In genomic region chr22:45009881-45010531, GRCh38 we compare ENCODE assay signal across 8 cellular contexts. TPM values are rescaled to one million over a fixed set of nuclear protein-coding genes. Genes with fewer than 3 reads are reported as not detected.
A peak's percentile ranks its signal among the peaks of the same experiment; 100 is the strongest.
DNase-seq lines count a peak whose midpoint lies in the region; ATAC-seq and TF ChIP-seq lines count a peak whose summit lies in the region.

PHF21B (minus strand) TSS chr22:45010005; CDS start chr22:45009549, 456 bp downstream.

- peaks cover 0 to 3% (median 0%) of the 10 kb centered on the region in 5 donors for H3K9me3 Mint-ChIP-seq in CD8-positive, alpha-beta memory T cell
- H3K9me3 Mint-ChIP-seq in naive thymus-derived CD4-positive, alpha-beta T cell = peaks cover 0 to 2% (median 0%) of the 10 kb centered on the region in 11 donors

- DNase-seq in CD8-positive, alpha-beta memory T cell = no peak
- peak; percentile 79 for DNase-seq in Jurkat, Clone E6-1 (ENCODE audit: low read depth, low spot score)
- DNase-seq in epithelial cell of esophagus (ENCODE audit: low read depth) = peak; percentile 24
- DNase-seq in naive thymus-derived CD4-positive, alpha-beta T cell = peak in 1 of 9 donors; percentile 48
- DNase-seq in upper lobe of right lung = no peak
- no peak for DNase-seq in CD1c-positive myeloid dendritic cell (ENCODE audit: extremely low spot score)

- intact Hi-C loops in naive thymus-derived CD4-positive, alpha-beta T cell (cut with micrococcal nuclease) = no loop called here
- intact Hi-C loops in upper lobe of right lung (cut with DNase I) = no loop called here

- H3K4me3 Mint-ChIP-seq in CD8-positive, alpha-beta memory T cell = peak within 1 kb of the TSS; percentile 11 to 89 (median 80)
- peak within 1 kb of the TSS; percentile 71 to 91 (median 82) for H3K4me3 Mint-ChIP-seq in naive thymus-derived CD4-positive, alpha-beta T cell

- H3K4me1 Mint-ChIP-seq in CD8-positive, alpha-beta memory T cell = peaks cover 15 to 19% (median 18%) of the 10 kb centered on the region in 3 donors
- peaks cover 7 to 18% (median 17%) of the 10 kb centered on the region in 7 donors for H3K4me1 Mint-ChIP-seq in naive thymus-derived CD4-positive, alpha-beta T cell

- ATAC-seq in naive thymus-derived CD4-positive, alpha-beta T cell = no peak
- no peak for ATAC-seq in upper lobe of right lung
- no peak for ATAC-seq in GM21737 (IDR thresholded peaks at IDR 0.05; ENCODE audit: unreplicated experiment)

- peaks cover 12% of the 10 kb centered on the region for H3K27me3 ChIP-seq in CD8-positive, alpha-beta memory T cell (ENCODE audit: insufficient read depth, low read length, poor library complexity, severe bottlenecking)
- H3K27me3 ChIP-seq in naive thymus-derived CD4-positive, alpha-beta T cell (ENCODE audit: control insufficient read depth in 2 of 2, insufficient read depth in 2 of 2, low read length in 2 of 2) = peaks cover 0 to 2% of the 10 kb centered on the region in 2 donors
- H3K27me3 ChIP-seq in upper lobe of right lung = peaks cover 73% of the 10 kb centered on the region

- no peaks in the 10 kb centered on the region for H3K36me3 Mint-ChIP-seq in CD8-positive, alpha-beta memory T cell
- peaks cover 0 to 5% (median 0%) of the 10 kb centered on the region in 5 donors for H3K36me3 Mint-ChIP-seq in naive thymus-derived CD4-positive, alpha-beta T cell

- no peaks in the 10 kb centered on the region for H3K9me3 ChIP-seq in CD8-positive, alpha-beta memory T cell (ENCODE audit: low read length)
- no peaks in the 10 kb centered on the region for H3K9me3 ChIP-seq in naive thymus-derived CD4-positive, alpha-beta T cell (ENCODE audit: control insufficient read depth in 2 of 3, low read length in 3 of 3)
- no peaks in the 10 kb centered on the region for H3K9me3 ChIP-seq in upper lobe of right lung

- peaks cover 51 to 60% of the 10 kb centered on the region in 2 donors for H3K27me3 Mint-ChIP-seq in CD8-positive, alpha-beta memory T cell
- peaks cover 43 to 61% (median 56%) of the 10 kb centered on the region in 5 donors for H3K27me3 Mint-ChIP-seq in naive thymus-derived CD4-positive, alpha-beta T cell

- TF ChIP-seq CTCF in VCaP (conservative IDR thresholded peaks at IDR 0.05) (peak; percentile 12; the same call in 1 of the 2 replicates), epithelial cell of esophagus (IDR thresholded peaks at IDR 0.05; ENCODE audit: insufficient read depth, low read depth, low read length, missing control alignments) (no peak), upper lobe of right lung (IDR thresholded peaks at IDR 0.05) (no peak)

- H3K4me3 ChIP-seq in CD8-positive, alpha-beta memory T cell (ENCODE audit: low read length) = no peak within 1 kb of the TSS
- peak within 1 kb of the TSS; percentile 77 for H3K4me3 ChIP-seq in Jurkat, Clone E6-1 (ENCODE audit: low read length)
- H3K4me3 ChIP-seq in epithelial cell of esophagus (ENCODE audit: low read length) (peak within 1 kb of the TSS; percentile 40), upper lobe of right lung (peak within 1 kb of the TSS; percentile 47)
- no peak within 1 kb of the TSS for H3K4me3 ChIP-seq in naive thymus-derived CD4-positive, alpha-beta T cell (ENCODE audit: low read length)

- CTCF ChIA-PET in CD8-positive, alpha-beta memory T cell (lab: Charles Lee) = no interaction called here
- CTCF ChIA-PET in naive thymus-derived CD4-positive, alpha-beta T cell (lab: Charles Lee) = no interaction called here

- no peaks in the 10 kb centered on the region for H3K36me3 ChIP-seq in CD8-positive, alpha-beta memory T cell (ENCODE audit: insufficient read depth, low read length)
- no peaks in the 10 kb centered on the region for H3K36me3 ChIP-seq in naive thymus-derived CD4-positive, alpha-beta T cell (ENCODE audit: control insufficient read depth in 2 of 3, insufficient read depth in 3 of 3, low read length in 3 of 3)
- no peaks in the 10 kb centered on the region for H3K36me3 ChIP-seq in upper lobe of right lung

- POLR2A ChIA-PET in CD8-positive, alpha-beta memory T cell (lab: Charles Lee) = no interaction called here
- POLR2A ChIA-PET in naive thymus-derived CD4-positive, alpha-beta T cell (lab: Charles Lee) = no interaction called here

- H3K27ac Mint-ChIP-seq in CD8-positive, alpha-beta memory T cell = peak within 1 kb of the TSS in 2 of 8 donors; percentile 22 to 34
- H3K27ac Mint-ChIP-seq in naive thymus-derived CD4-positive, alpha-beta T cell = peak within 1 kb of the TSS in 1 of 9 donors; percentile 71

- H3K4me1 ChIP-seq in CD8-positive, alpha-beta memory T cell (ENCODE audit: insufficient read depth, low read length) = peaks cover 7% of the 10 kb centered on the region
- H3K4me1 ChIP-seq in naive thymus-derived CD4-positive, alpha-beta T cell (ENCODE audit: control insufficient read depth in 2 of 2, insufficient read depth in 2 of 2, low read length in 2 of 2) = peaks cover 0 to 10% of the 10 kb centered on the region in 2 donors
- H3K4me1 ChIP-seq in upper lobe of right lung = peaks cover 23% of the 10 kb centered on the region

- no peak within 1 kb of the TSS for H3K27ac ChIP-seq in CD8-positive, alpha-beta memory T cell (ENCODE audit: low read depth, low read length)
- H3K27ac ChIP-seq in VCaP (peak within 1 kb of the TSS; percentile 97), upper lobe of right lung (no peak within 1 kb of the TSS)
- H3K27ac ChIP-seq in naive thymus-derived CD4-positive, alpha-beta T cell (ENCODE audit: low read depth, low read length) = no peak within 1 kb of the TSS

RNA-seq across cellular contexts. Expression of gene PHF21B, which starts in this region (rescaled TPM):
- total RNA-seq in CD8-positive, alpha-beta memory T cell = not detected
- polyA plus RNA-seq in CD8-positive, alpha-beta memory T cell = not detected
- polyA plus RNA-seq in Jurkat, Clone E6-1 (2012; ENCODE audit: insufficient read depth, insufficient read length) = 15.8 TPM
- not detected for total RNA-seq in naive thymus-derived CD4-positive, alpha-beta T cell
- polyA plus RNA-seq in naive thymus-derived CD4-positive, alpha-beta T cell = not detected
- 0.12 TPM for total RNA-seq in upper lobe of right lung

Comparison
In these comparisons a context has a peak if more than half of its experiments do, and no peak if none do; other contexts are left out.
1. DNase-seq: peak in Jurkat, Clone E6-1 (single experiment) and epithelial cell of esophagus (single experiment); none in CD8-positive, alpha-beta memory T cell (0 of 5), upper lobe of right lung (single experiment) and CD1c-positive myeloid dendritic cell (single experiment).
2. H3K4me3 ChIP-seq: peak in Jurkat, Clone E6-1 (single experiment), epithelial cell of esophagus (single experiment) and upper lobe of right lung (single experiment); none in CD8-positive, alpha-beta memory T cell (single experiment) and naive thymus-derived CD4-positive, alpha-beta T cell (single experiment).